Comparison of ENCODE assay signal across 8 cellular contexts in genomic region chr17:64130559-64131001, GRCh38. TPM values are rescaled to one million over a fixed set of nuclear protein-coding genes. Genes with fewer than 3 reads are reported as not detected.
DNase-seq lines count a peak whose midpoint lies in the region; FAIRE-seq and TF ChIP-seq lines count a peak whose summit lies in the region.

No MANE protein-coding gene starts in this region.

- no peaks in the 10 kb centered on the region for H3K27me3 ChIP-seq in bronchial epithelial cell (ENCODE audit: control insufficient read depth, insufficient read depth, low read length)

- peak; percentile 53 for DNase-seq in GM12864 (ENCODE audit: low read depth)
- DNase-seq in HCEC 1CT, result peak; percentile 51
- peak; percentile 88 for DNase-seq in RPMI7951 (ENCODE audit: low read depth)
- peak; percentile 74 for DNase-seq in bronchial epithelial cell (ENCODE audit: low read depth)
- peak; percentile 31 to 92 for DNase-seq in lung microvascular endothelial cell (ENCODE audit: low read depth in 2 of 2)
- DNase-seq in stimulated activated CD8-positive, alpha-beta memory T cell treated with anti-CD3 and anti-CD28 coated beads, Interleukin-7, amount 100 ng/mL, for 4 hours (ENCODE audit: low read depth in 2 of 2), result peak; percentile 39 to 59
- DNase-seq in NCI-H1694 treated with DMSO at 0.1 percent for 48 hours (lab: John Stamatoyannopoulos, UW), result no peak
- DNase-seq in NCI-H2081 (lab: John Stamatoyannopoulos, UW), result no peak

- FAIRE-seq in bronchial epithelial cell (lab: Jason Lieb, UNC), result no peak

- no peak for TF ChIP-seq CTCF in GM12864 (IDR thresholded peaks at IDR 0.05; ENCODE audit: low read depth, low read length, missing control alignments)
- no peak for TF ChIP-seq CTCF in bronchial epithelial cell (IDR thresholded peaks at IDR 0.05; ENCODE audit: insufficient read depth, low read length, severe bottlenecking)

- H3K4me3 ChIP-seq in GM12864 (ENCODE audit: low read depth, low read length) (peak overlapping the region; percentile 40), bronchial epithelial cell (ENCODE audit: low read depth, low read length) (peak overlapping the region; percentile 64)

- H3K36me3 ChIP-seq in bronchial epithelial cell (ENCODE audit: control insufficient read depth, insufficient read depth, low read length), result no peaks in the 10 kb centered on the region

RNA-seq across cellular contexts. Expression of gene ERN1, which starts 0.6 kb away (rescaled TPM):
- total RNA-seq in RPMI7951 (2014; rRNA removed; shearing (Covaris generic)), result 3.4 and 6.0 TPM in 2 replicates
- total RNA-seq in bronchial epithelial cell (22.1 and 35.2 TPM in 2 replicates), lung microvascular endothelial cell (7.0 and 14.7 TPM in 2 replicates)

Comparison
In these comparisons a context has a peak if more than half of its experiments do, and no peak if none do; other contexts are left out.
1. DNase-seq: peak in GM12864 (single experiment), HCEC 1CT (single experiment), RPMI7951 (single experiment), bronchial epithelial cell (single experiment), lung microvascular endothelial cell (2 of 2) and stimulated activated CD8-positive, alpha-beta memory T cell treated with anti-CD3 and anti-CD28 coated beads, Interleukin-7, amount 100 ng/mL, for 4 hours (2 of 2); none in NCI-H1694 treated with DMSO at 0.1 percent for 48 hours (single experiment) and NCI-H2081 (0 of 2).